2 cellular contexts compared by ENCODE assay signal in the genomic region with DNA sequence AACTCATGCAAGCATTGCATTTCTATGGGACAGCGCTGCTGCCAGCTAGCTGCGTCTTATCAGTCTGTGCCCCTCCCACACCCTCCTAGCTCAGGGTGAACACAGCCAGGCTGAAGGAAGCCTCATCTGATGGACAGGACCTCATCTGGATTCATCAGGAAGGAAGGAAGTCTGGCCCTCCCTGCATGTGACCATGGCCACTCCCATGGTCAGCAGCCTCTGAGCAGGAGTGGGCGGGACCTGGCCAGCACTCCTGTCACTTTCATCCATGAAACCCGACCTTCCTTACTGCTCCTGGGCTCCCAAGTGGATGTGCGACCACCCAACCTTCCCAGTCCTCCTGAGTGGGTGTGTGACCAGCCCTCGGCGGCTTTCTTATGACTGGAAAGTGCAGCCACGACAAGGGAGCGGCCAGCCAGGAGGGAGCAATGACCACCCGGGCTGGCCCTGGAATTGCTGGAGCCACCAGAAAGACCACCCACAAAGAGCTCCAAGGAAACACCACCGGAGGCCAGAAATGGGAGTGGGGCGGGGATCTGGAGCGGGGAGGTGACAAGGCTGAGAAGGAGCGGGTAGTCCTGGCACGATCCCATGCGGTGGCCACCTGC.
TF ChIP-seq lines count a peak whose summit lies in the region.

No MANE protein-coding gene starts in this region.

TF ChIP-seq in endothelial cell of umbilical vein, 7 proteins besides CTCF, POLR2A, EP300 and RAD21 (continued from another document):
- TF ChIP-seq, protein P1, sequence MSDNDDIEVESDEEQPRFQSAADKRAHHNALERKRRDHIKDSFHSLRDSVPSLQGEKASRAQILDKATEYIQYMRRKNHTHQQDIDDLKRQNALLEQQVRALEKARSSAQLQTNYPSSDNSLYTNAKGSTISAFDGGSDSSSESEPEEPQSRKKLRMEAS (IDR thresholded peaks at IDR 0.05; ENCODE audit: insufficient read depth, insufficient read length): peak; percentile 8
- no peak for TF ChIP-seq FOS (IDR thresholded peaks at IDR 0.05; ENCODE audit: borderline replicate concordance, insufficient read depth, low read length)

TF ChIP-seq in HepG2, 621 proteins besides CTCF, POLR2A, EP300 and RAD21 (continued from another document and continues in another):
- TF ChIP-seq, protein P2, sequence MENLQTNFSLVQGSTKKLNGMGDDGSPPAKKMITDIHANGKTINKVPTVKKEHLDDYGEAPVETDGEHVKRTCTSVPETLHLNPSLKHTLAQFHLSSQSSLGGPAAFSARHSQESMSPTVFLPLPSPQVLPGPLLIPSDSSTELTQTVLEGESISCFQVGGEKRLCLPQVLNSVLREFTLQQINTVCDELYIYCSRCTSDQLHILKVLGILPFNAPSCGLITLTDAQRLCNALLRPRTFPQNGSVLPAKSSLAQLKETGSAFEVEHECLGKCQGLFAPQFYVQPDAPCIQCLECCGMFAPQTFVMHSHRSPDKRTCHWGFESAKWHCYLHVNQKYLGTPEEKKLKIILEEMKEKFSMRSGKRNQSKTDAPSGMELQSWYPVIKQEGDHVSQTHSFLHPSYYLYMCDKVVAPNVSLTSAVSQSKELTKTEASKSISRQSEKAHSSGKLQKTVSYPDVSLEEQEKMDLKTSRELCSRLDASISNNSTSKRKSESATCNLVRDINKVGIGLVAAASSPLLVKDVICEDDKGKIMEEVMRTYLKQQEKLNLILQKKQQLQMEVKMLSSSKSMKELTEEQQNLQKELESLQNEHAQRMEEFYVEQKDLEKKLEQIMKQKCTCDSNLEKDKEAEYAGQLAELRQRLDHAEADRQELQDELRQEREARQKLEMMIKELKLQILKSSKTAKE (CRISPR knock-in tag; IDR thresholded peaks at IDR 0.05; ENCODE audit: borderline replicate concordance): no peak
- TF ChIP-seq, protein P3, sequence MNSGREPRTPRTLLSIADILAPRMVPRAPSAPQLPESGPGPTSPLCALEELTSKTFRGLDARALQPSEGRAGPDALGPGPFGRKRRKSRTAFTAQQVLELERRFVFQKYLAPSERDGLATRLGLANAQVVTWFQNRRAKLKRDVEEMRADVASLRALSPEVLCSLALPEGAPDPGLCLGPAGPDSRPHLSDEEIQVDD (CRISPR knock-in tag; IDR thresholded peaks at IDR 0.05; ENCODE audit: borderline replicate concordance): no peak
- TF ChIP-seq HNRNPH1 (optimal IDR thresholded peaks at IDR 0.05; ENCODE audit: low read depth, low read length) (no peak), GLMP (CRISPR knock-in tag; IDR thresholded peaks at IDR 0.05; ENCODE audit: borderline replicate concordance) (no peak), ARID5B (CRISPR knock-in tag; IDR thresholded peaks at IDR 0.05) (peak; percentile 28; the same call in 1 of the 2 replicates), ZNF629 (CRISPR knock-in tag; conservative IDR thresholded peaks at IDR 0.05) (no peak), CENPX (CRISPR knock-in tag; IDR thresholded peaks at IDR 0.05) (no peak), ZNF569 (CRISPR knock-in tag; IDR thresholded peaks at IDR 0.05; ENCODE audit: borderline replicate concordance) (no peak), SAP130 (CRISPR knock-in tag; IDR thresholded peaks at IDR 0.05; ENCODE audit: low read depth) (peak; percentile 21; the same call in 1 of the 2 replicates), RBM22 (optimal IDR thresholded peaks at IDR 0.05; ENCODE audit: low read length) (no peak), KAT8 (CRISPR knock-in tag; IDR thresholded peaks at IDR 0.05) (no peak), ZNF33B (CRISPR knock-in tag; IDR thresholded peaks at IDR 0.05) (no peak), SP1 (IDR thresholded peaks at IDR 0.05) (no peak), SP1 (CRISPR knock-in tag; IDR thresholded peaks at IDR 0.05) (peak; percentile 28; the same call in 1 of the 2 replicates), GATAD2A (CRISPR knock-in tag; IDR thresholded peaks at IDR 0.05) (peak; percentile 32), ELF3 (CRISPR knock-in tag; IDR thresholded peaks at IDR 0.05) (peak; percentile 61; the same call in 1 of the 2 replicates), KDM2A (CRISPR knock-in tag; IDR thresholded peaks at IDR 0.05; ENCODE audit: borderline replicate concordance, low read depth) (peak; percentile 43; the same call in 1 of the 2 replicates), ZNF589 (CRISPR knock-in tag; conservative IDR thresholded peaks at IDR 0.05) (no peak), DBP (CRISPR knock-in tag; IDR thresholded peaks at IDR 0.05; ENCODE audit: not compliant biosample characterization) (no peak), ZSCAN9 (CRISPR knock-in tag; IDR thresholded peaks at IDR 0.05; ENCODE audit: borderline replicate concordance) (no peak), GABPA (IDR thresholded peaks at IDR 0.05; ENCODE audit: low read depth, low read length) (0 out of 2 replicates have a peak, but pooled peaks have one; percentile 13), GABPA (CRISPR knock-in tag; IDR thresholded peaks at IDR 0.05; ENCODE audit: low read depth) (peak; percentile 60), ZNF24 (IDR thresholded peaks at IDR 0.05) (no peak), ELF1 (CRISPR knock-in tag; IDR thresholded peaks at IDR 0.05) (0 out of 2 replicates have a peak, but pooled peaks have one; percentile 25), TCF7L2 (IDR thresholded peaks at IDR 0.05; ENCODE audit: low read depth, low read length) (no peak), PHB2 (IDR thresholded peaks at IDR 0.05; ENCODE audit: partially characterized antibody) (no peak), CC2D1A (CRISPR knock-in tag; IDR thresholded peaks at IDR 0.05) (no peak), SATB2 (CRISPR knock-in tag; IDR thresholded peaks at IDR 0.05) (no peak), ZNF530 (CRISPR knock-in tag; IDR thresholded peaks at IDR 0.05; ENCODE audit: low read depth) (no peak), ZSCAN20 (CRISPR knock-in tag; IDR thresholded peaks at IDR 0.05; ENCODE audit: borderline replicate concordance) (no peak), MED1 (CRISPR knock-in tag; IDR thresholded peaks at IDR 0.05) (peak; percentile 28; the same call in 1 of the 2 replicates)
- TF ChIP-seq, protein P4, sequence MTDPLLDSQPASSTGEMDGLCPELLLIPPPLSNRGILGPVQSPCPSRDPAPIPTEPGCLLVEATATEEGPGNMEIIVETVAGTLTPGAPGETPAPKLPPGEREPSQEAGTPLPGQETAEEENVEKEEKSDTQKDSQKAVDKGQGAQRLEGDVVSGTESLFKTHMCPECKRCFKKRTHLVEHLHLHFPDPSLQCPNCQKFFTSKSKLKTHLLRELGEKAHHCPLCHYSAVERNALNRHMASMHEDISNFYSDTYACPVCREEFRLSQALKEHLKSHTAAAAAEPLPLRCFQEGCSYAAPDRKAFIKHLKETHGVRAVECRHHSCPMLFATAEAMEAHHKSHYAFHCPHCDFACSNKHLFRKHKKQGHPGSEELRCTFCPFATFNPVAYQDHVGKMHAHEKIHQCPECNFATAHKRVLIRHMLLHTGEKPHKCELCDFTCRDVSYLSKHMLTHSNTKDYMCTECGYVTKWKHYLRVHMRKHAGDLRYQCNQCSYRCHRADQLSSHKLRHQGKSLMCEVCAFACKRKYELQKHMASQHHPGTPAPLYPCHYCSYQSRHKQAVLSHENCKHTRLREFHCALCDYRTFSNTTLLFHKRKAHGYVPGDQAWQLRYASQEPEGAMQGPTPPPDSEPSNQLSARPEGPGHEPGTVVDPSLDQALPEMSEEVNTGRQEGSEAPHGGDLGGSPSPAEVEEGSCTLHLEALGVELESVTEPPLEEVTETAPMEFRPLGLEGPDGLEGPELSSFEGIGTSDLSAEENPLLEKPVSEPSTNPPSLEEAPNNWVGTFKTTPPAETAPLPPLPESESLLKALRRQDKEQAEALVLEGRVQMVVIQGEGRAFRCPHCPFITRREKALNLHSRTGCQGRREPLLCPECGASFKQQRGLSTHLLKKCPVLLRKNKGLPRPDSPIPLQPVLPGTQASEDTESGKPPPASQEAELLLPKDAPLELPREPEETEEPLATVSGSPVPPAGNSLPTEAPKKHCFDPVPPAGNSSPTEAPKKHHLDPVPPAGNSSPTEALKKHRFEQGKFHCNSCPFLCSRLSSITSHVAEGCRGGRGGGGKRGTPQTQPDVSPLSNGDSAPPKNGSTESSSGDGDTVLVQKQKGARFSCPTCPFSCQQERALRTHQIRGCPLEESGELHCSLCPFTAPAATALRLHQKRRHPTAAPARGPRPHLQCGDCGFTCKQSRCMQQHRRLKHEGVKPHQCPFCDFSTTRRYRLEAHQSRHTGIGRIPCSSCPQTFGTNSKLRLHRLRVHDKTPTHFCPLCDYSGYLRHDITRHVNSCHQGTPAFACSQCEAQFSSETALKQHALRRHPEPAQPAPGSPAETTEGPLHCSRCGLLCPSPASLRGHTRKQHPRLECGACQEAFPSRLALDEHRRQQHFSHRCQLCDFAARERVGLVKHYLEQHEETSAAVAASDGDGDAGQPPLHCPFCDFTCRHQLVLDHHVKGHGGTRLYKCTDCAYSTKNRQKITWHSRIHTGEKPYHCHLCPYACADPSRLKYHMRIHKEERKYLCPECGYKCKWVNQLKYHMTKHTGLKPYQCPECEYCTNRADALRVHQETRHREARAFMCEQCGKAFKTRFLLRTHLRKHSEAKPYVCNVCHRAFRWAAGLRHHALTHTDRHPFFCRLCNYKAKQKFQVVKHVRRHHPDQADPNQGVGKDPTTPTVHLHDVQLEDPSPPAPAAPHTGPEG (CRISPR knock-in tag; IDR thresholded peaks at IDR 0.05): no peak
- TF ChIP-seq, protein P5, sequence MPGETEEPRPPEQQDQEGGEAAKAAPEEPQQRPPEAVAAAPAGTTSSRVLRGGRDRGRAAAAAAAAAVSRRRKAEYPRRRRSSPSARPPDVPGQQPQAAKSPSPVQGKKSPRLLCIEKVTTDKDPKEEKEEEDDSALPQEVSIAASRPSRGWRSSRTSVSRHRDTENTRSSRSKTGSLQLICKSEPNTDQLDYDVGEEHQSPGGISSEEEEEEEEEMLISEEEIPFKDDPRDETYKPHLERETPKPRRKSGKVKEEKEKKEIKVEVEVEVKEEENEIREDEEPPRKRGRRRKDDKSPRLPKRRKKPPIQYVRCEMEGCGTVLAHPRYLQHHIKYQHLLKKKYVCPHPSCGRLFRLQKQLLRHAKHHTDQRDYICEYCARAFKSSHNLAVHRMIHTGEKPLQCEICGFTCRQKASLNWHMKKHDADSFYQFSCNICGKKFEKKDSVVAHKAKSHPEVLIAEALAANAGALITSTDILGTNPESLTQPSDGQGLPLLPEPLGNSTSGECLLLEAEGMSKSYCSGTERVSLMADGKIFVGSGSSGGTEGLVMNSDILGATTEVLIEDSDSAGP (CRISPR knock-in tag; IDR thresholded peaks at IDR 0.05; ENCODE audit: borderline replicate concordance): 0 out of 2 replicates have a peak, but pooled peaks have one; percentile 40
- TF ChIP-seq, protein P6, sequence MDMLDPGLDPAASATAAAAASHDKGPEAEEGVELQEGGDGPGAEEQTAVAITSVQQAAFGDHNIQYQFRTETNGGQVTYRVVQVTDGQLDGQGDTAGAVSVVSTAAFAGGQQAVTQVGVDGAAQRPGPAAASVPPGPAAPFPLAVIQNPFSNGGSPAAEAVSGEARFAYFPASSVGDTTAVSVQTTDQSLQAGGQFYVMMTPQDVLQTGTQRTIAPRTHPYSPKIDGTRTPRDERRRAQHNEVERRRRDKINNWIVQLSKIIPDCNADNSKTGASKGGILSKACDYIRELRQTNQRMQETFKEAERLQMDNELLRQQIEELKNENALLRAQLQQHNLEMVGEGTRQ (IDR thresholded peaks at IDR 0.05; ENCODE audit: low read depth, low read length): no peak; the same call in 1 of the 2 replicates
- TF ChIP-seq, protein P6 (CRISPR knock-in tag; IDR thresholded peaks at IDR 0.05; ENCODE audit: borderline replicate concordance): peak; percentile 53; the same call in 1 of the 2 replicates
- TF ChIP-seq, protein P1 (IDR thresholded peaks at IDR 0.05): no peak
